8 cellular contexts compared by ENCODE assay signal in genomic region chr11:107457558-107458271, GRCh38. TPM values are rescaled to one million over a fixed set of nuclear protein-coding genes. Genes with fewer than 3 reads are reported as not detected.
A peak's percentile ranks its signal among the peaks of the same experiment; 100 is the strongest.
DNase-seq lines count a peak whose midpoint lies in the region; ATAC-seq and TF ChIP-seq lines count a peak whose summit lies in the region.

Gene CWF19L2 (minus strand): TSS chr11:107457825. CDS start chr11:107457816, 9 bp downstream.

- peak within 1 kb of the TSS; percentile 90 for H3K9ac ChIP-seq in adipocyte (ENCODE audit: low read length)

- H3K4me3 ChIP-seq in GM12875 (ENCODE audit: low read depth, low read length) (peak within 1 kb of the TSS; percentile 84), adipocyte (ENCODE audit: low read length) (peak within 1 kb of the TSS; percentile 98), heart left ventricle (peak within 1 kb of the TSS; percentile 50 to 91 (median 75))

- ATAC-seq in HG02798 (IDR thresholded peaks at IDR 0.05; ENCODE audit: poor library complexity, unreplicated experiment) (peak; percentile 98), heart left ventricle (peak; percentile 99)

- H3K9me3 ChIP-seq in adipocyte (ENCODE audit: control insufficient read depth, low read length) (no peaks in the 10 kb centered on the region), heart left ventricle (no peaks in the 10 kb centered on the region)

- peaks cover 14% of the 10 kb centered on the region for H3K4me1 ChIP-seq in adipocyte (ENCODE audit: control insufficient read depth, insufficient read depth, low read length)
- H3K4me1 ChIP-seq in heart left ventricle, result peaks cover 0 to 15% (median 11%) of the 10 kb centered on the region in 12 donors

- no peaks in the 10 kb centered on the region for H3K27me3 ChIP-seq in adipocyte (replicated peaks; ENCODE audit: control insufficient read depth, insufficient read depth, low read length)
- H3K27me3 ChIP-seq in heart left ventricle, result no peaks in the 10 kb centered on the region

- H3K36me3 ChIP-seq in adipocyte (ENCODE audit: control insufficient read depth, insufficient read depth, low read length, severe bottlenecking), result peaks cover 16% of the 10 kb centered on the region
- H3K36me3 ChIP-seq in heart left ventricle, result peaks cover 0 to 27% (median 23%) of the 10 kb centered on the region in 9 donors

- peaks cover 9% of the 10 kb centered on the region for H3K4me1 Mint-ChIP-seq in type B pancreatic cell (ENCODE audit: unreplicated experiment)

- H3K27ac ChIP-seq in heart left ventricle, result peak within 1 kb of the TSS in 11 of 12 donors; percentile 55 to 89 (median 72)

- H3K36me3 Mint-ChIP-seq in type B pancreatic cell, result no peaks in the 10 kb centered on the region

- H3K4me3 Mint-ChIP-seq in type B pancreatic cell, result peak within 1 kb of the TSS; percentile 90

- TF ChIP-seq POLR2A in heart left ventricle (IDR thresholded peaks at IDR 0.05), result peak in 1 of 2 donors; percentile 64

- peaks cover 18% of the 10 kb centered on the region for H3K27me3 Mint-ChIP-seq in type B pancreatic cell

- H3K27ac Mint-ChIP-seq in type B pancreatic cell, result peak within 1 kb of the TSS; percentile 75

- TF ChIP-seq CTCF in GM12875 (IDR thresholded peaks at IDR 0.05; ENCODE audit: borderline replicate concordance, insufficient read depth, low read depth, low read length) (no peak), heart left ventricle (IDR thresholded peaks at IDR 0.05) (peak in 2 of 12 donors; percentile 17 to 41), type B pancreatic cell (conservative IDR thresholded peaks at IDR 0.05) (peak; percentile 54)

- no peaks in the 10 kb centered on the region for H3K9me3 Mint-ChIP-seq in type B pancreatic cell

- intact Hi-C loops in heart left ventricle (cut with DNase I), result no loop called here

- DNase-seq in NCI-H1436 (lab: John Stamatoyannopoulos, UW) (peak; percentile 92), T follicular helper cell (ENCODE audit: low read depth) (peak; percentile 85), adipocyte (ENCODE audit: low read depth) (peak; percentile 99), heart left ventricle (peak; percentile 89 to 94 (median 91)), pons (ENCODE audit: low spot score) (peak; percentile 98), type B pancreatic cell (ENCODE audit: extremely low spot score, unreplicated experiment) (peak; percentile 84)

- WGBS in heart left ventricle, 4 donors, result 0 to 1% (median 1%) methylated on average over 30 of the region's 30 CpGs

RNA-seq across cellular contexts. Expression of gene CWF19L2, which starts in this region (rescaled TPM):
- total RNA-seq in heart left ventricle, result 1 to 10 TPM; 5.1 to 8.4 (median 7.5) TPM
- polyA plus RNA-seq in heart left ventricle, result 1 to 10 TPM; 4.1 to 4.4 TPM
- 11.7 and 13.4 TPM in 2 replicates for total RNA-seq in type B pancreatic cell (ENCODE audit: low replicate concordance)

Comparison
In these comparisons a context has a peak if more than half of its experiments do, and no peak if none do; other contexts are left out.
1. Peak in every context shown above with its lines: DNase-seq, ATAC-seq, H3K4me3 ChIP-seq and H3K27ac ChIP-seq.